Comparison of ENCODE assay signal across 15 cellular contexts in the genomic region with DNA sequence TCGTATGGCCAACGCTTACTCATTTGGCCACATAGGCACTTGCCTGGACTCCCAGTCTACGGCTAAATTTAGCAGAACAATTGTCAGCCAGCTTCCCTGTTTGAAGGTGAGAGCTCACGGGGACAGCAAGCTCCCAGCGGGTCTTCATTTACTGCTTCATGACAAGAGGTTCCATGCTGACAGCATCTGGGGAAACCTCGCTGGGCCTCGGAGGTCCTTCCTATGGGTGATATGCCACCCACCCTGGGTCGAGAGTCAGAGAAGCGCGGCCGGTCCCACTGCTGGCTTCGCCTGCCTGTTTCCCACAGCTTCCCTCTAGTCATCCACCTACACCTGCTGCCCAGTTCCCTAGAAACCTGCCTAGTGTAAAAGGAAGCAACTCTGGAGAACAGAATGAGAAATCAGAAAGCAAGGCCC.
DNase-seq lines count a peak whose midpoint lies in the region; ATAC-seq, FAIRE-seq and TF ChIP-seq lines count a peak whose summit lies in the region.
"Had no signal": no experiment of that assay in that cellular context is flagged by ENCODE, and none has a peak within 500 bp of the region (broad histone marks: within the 10 kb centered on the region; RNA-seq: fewer than 3 reads in every experiment).

No MANE protein-coding gene starts in this region.

- no peaks in the 10 kb centered on the region for H3K36me3 ChIP-seq in H1 (ENCODE audit: control insufficient read depth in 2 of 4, insufficient read depth in 4 of 4, low read length in 3 of 4)
- no peaks in the 10 kb centered on the region for H3K36me3 ChIP-seq in gastrocnemius medialis

- in situ Hi-C loops in gastrocnemius medialis (cut with MboI; ENCODE audit: low sequenced_read_pairs in 4 of 4) = no loop called here

- no peak overlapping the region for H3K4me2 ChIP-seq in H1 (ENCODE audit: insufficient read depth in 1 of 2, low read depth in 2 of 2, low read length in 2 of 2)

- TF ChIP-seq EP300 in H1 (IDR thresholded peaks at IDR 0.05; ENCODE audit: borderline replicate concordance in 1 of 2, low read depth in 2 of 2, low read length in 2 of 2) = no peak

- H3K27me3 ChIP-seq in H1 (replicated peaks in 1 of 4; ENCODE audit: control insufficient read depth in 3 of 4, extremely low read depth in 1 of 4, insufficient read depth in 3 of 4, low read length in 3 of 4) = peaks cover 0 to 1% (median 0%) of the 10 kb centered on the region in 4 experiments; a peak in 1 of 7 replicates
- no peaks in the 10 kb centered on the region for H3K27me3 ChIP-seq in gastrocnemius medialis

- no peak overlapping the region for H3K23ac ChIP-seq in H1 (ENCODE audit: insufficient read length)

- H2BK12ac ChIP-seq in H1 (ENCODE audit: low read depth, low read length) = no peak overlapping the region

- no peak overlapping the region for H2BK15ac ChIP-seq in H1 (ENCODE audit: low read length)

- 0 out of 2 replicates have a peak overlapping the region, but pooled peaks have one; percentile 49 for H2AFZ ChIP-seq in H1 (ENCODE audit: low read length)

- H3K4ac ChIP-seq in H1 (replicated peaks; ENCODE audit: insufficient read length, low read depth, low read length) = no peak overlapping the region

- CTCF ChIA-PET in H1 (lab: Charles Lee; ENCODE audit: partially characterized antibody) = interaction anchor here (0.8 to 1.3 kb wide), 2 partner anchors 85 to 130 kb away, joined by 3 read pairs; no protein-coding TSS in a partner anchor

- no peak for FAIRE-seq in H1 (lab: Jason Lieb, UNC)
- FAIRE-seq: K562 had no signal

- POLR2A ChIA-PET in H1 (lab: Charles Lee; ENCODE audit: partially characterized antibody) = interaction anchor here (1.3 kb wide), 1 partner anchor 8 kb away, joined by 3 read pairs; no protein-coding TSS in a partner anchor

- TF ChIP-seq POLR2A in H1 (IDR thresholded peaks at IDR 0.05; ENCODE audit: control extremely low read depth in 1 of 2, low read depth in 2 of 2, low read length in 2 of 2) (no peak), gastrocnemius medialis (IDR thresholded peaks at IDR 0.05) (peak; percentile 54 to 68)

- ATAC-seq in left ventricle myocardium superior = peak; percentile 95
- ATAC-seq in gastrocnemius medialis = peak; percentile 93 to 96
- ATAC-seq in HG03342 (IDR thresholded peaks at IDR 0.05; ENCODE audit: unreplicated experiment) = no peak
- ATAC-seq: HCT116, K562 had no signal

- 0 out of 7 replicates have a peak, but pooled peaks cover 0 to 3% (median 0%) of the 10 kb centered on the region in 4 experiments for H3K4me1 ChIP-seq in H1 (replicated peaks in 1 of 4; ENCODE audit: control insufficient read depth in 3 of 4, insufficient read depth in 4 of 4, low read length in 3 of 4)
- peaks cover 0 to 5% of the 10 kb centered on the region in 2 donors for H3K4me1 ChIP-seq in gastrocnemius medialis

- TF ChIP-seq RAD21 in H1 (IDR thresholded peaks at IDR 0.05 in 1 of 2, conservative IDR thresholded peaks at IDR 0.05 in 1 of 2; ENCODE audit: low read depth in 2 of 2, low read length in 2 of 2) = no peak

- no peak overlapping the region for H3K14ac ChIP-seq in H1 (ENCODE audit: insufficient read length)

- H3K9me3 ChIP-seq in H1 (ENCODE audit: insufficient read depth in 2 of 2, low read depth in 1 of 2, low read length in 1 of 2) (no peaks in the 10 kb centered on the region), gastrocnemius medialis (no peaks in the 10 kb centered on the region)

- no peak overlapping the region for H2BK120ac ChIP-seq in H1 (replicated peaks; ENCODE audit: low read depth, low read length)

- DNase-seq in Daoy (ENCODE audit: low read depth) (peak; percentile 9), H1 (ENCODE audit: low read depth in 1 of 2, low spot score in 2 of 2) (no peak), left ventricle myocardium superior (no peak), gastrocnemius medialis (peak; percentile 63 to 70), pons (ENCODE audit: low spot score) (no peak), NCI-H82 (lab: John Stamatoyannopoulos, UW) (no peak)
- DNase-seq: CD4-positive, CD25-positive, alpha-beta regulatory T cell; NCI-H1417; NCI-H1930; NCI-H2171; NCI-H510A treated with DMSO at 0.1 percent for 48 hours had no signal

- no peaks in the 10 kb centered on the region for H3K23me2 ChIP-seq in H1 (ENCODE audit: low read depth, low read length)

- H3K79me1 ChIP-seq in H1 (ENCODE audit: low read depth, low read length) = no peaks in the 10 kb centered on the region

- H3K27ac ChIP-seq in H1 (ENCODE audit: low read depth, low read length) (no peak overlapping the region), gastrocnemius medialis (peak overlapping the region; percentile 82 to 91 (median 86))
- H3K27ac ChIP-seq: SK-N-MC had no signal

- H4K5ac ChIP-seq in H1 (ENCODE audit: insufficient read length, low read depth, low read length) = no peak overlapping the region

- H3K56ac ChIP-seq in H1 (replicated peaks; ENCODE audit: insufficient read length, low read depth, low read length) = no peak overlapping the region

- WGBS in H1 (ENCODE audit: extremely low coverage in 1 of 2, insufficient coverage in 1 of 2, insufficient read length in 1 of 2, insufficient replicate concordance in 2 of 2, low coverage in 1 of 2, low lambda C conversion rate in 2 of 2, missing lambda C conversion rate in 1 of 2), 2 experiments = 90% methylated on average over 12 of the region's 12 CpGs; no CpG with 5 or more reads in 1 of the 2 experiments

- H4K91ac ChIP-seq in H1 (replicated peaks; ENCODE audit: insufficient read length, low read length) = no peak overlapping the region

- no peak overlapping the region; the same call in 1 of the 2 replicates for H2BK20ac ChIP-seq in H1 (ENCODE audit: low read length)

- TF ChIP-seq CTCF in H1 (IDR thresholded peaks at IDR 0.05; ENCODE audit: control extremely low read depth in 1 of 3, insufficient read depth in 1 of 3, low read depth in 1 of 3, low read length in 3 of 3) (no peak), gastrocnemius medialis (IDR thresholded peaks at IDR 0.05 in 4 of 5, conservative IDR thresholded peaks at IDR 0.05 in 1 of 5) (no peak)

- peak overlapping the region; percentile 13; the same call in 1 of the 2 replicates for H3K18ac ChIP-seq in H1 (ENCODE audit: extremely low read depth, low read length)

- H3K4me3 ChIP-seq in H1 (ENCODE audit: extremely low read depth in 1 of 4, insufficient read depth in 2 of 4, low read depth in 3 of 4, low read length in 4 of 4) = no peak overlapping the region
- H3K4me3 ChIP-seq in gastrocnemius medialis = peak overlapping the region; percentile 29 to 49 (median 44)
- H3K4me3 ChIP-seq: K562, SK-N-MC had no signal

- intact Hi-C loops in left ventricle myocardium superior (cut with micrococcal nuclease) = no loop called here
- intact Hi-C loops in gastrocnemius medialis (cut with DNase I; ENCODE audit: low total_unique reads) = no loop called here

- no peak overlapping the region for H3K9ac ChIP-seq in H1 (replicated peaks in 1 of 4; ENCODE audit: extremely low read depth in 1 of 4, low read depth in 3 of 4, low read length in 3 of 4)

- H2AK5ac ChIP-seq in H1 (ENCODE audit: low read depth, low read length) = no peak overlapping the region

- H3K79me2 ChIP-seq in H1 (ENCODE audit: control insufficient read depth in 1 of 2, insufficient read depth in 2 of 2, low read length in 2 of 2) = no peaks in the 10 kb centered on the region

- no peak overlapping the region for H4K8ac ChIP-seq in H1 (ENCODE audit: extremely low read depth, insufficient read depth, low read length)

- no peaks in the 10 kb centered on the region for H4K20me1 ChIP-seq in H1 (replicated peaks in 1 of 2; ENCODE audit: control insufficient read depth in 1 of 2, insufficient read depth in 2 of 2, low read length in 2 of 2)

- no peak overlapping the region for H2BK5ac ChIP-seq in H1 (ENCODE audit: low read depth, low read length)

TF ChIP-seq in H1, 55 proteins besides CTCF, POLR2A, EP300 and RAD21:
- no peak for TF ChIP-seq SAP30 (IDR thresholded peaks at IDR 0.05; ENCODE audit: insufficient read depth, insufficient replicate concordance, low read length)
- TF ChIP-seq SIRT6 (IDR thresholded peaks at IDR 0.05; ENCODE audit: low read length) = no peak
- TF ChIP-seq CREB1 (IDR thresholded peaks at IDR 0.05) = no peak
- TF ChIP-seq FOSL1 (IDR thresholded peaks at IDR 0.05; ENCODE audit: insufficient read depth, low read depth, low read length) = no peak
- TF ChIP-seq, protein P1, sequence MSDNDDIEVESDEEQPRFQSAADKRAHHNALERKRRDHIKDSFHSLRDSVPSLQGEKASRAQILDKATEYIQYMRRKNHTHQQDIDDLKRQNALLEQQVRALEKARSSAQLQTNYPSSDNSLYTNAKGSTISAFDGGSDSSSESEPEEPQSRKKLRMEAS (IDR thresholded peaks at IDR 0.05) = no peak
- TF ChIP-seq TCF12 (IDR thresholded peaks at IDR 0.05; ENCODE audit: low read depth, low read length) = no peak
- TF ChIP-seq BRCA1 (IDR thresholded peaks at IDR 0.05; ENCODE audit: low read depth, low read length) = no peak
- no peak for TF ChIP-seq MAFK (IDR thresholded peaks at IDR 0.05; ENCODE audit: low read depth, low read length)
- TF ChIP-seq TAF7 (optimal IDR thresholded peaks at IDR 0.05; ENCODE audit: borderline replicate concordance, low read depth, low read length) = no peak
- no peak for TF ChIP-seq CBX5 (IDR thresholded peaks at IDR 0.05; ENCODE audit: low read depth, low read length)
- no peak for TF ChIP-seq ZNF274 (IDR thresholded peaks at IDR 0.05; ENCODE audit: borderline replicate concordance, extremely low read depth, low read length)
- TF ChIP-seq, protein P2, sequence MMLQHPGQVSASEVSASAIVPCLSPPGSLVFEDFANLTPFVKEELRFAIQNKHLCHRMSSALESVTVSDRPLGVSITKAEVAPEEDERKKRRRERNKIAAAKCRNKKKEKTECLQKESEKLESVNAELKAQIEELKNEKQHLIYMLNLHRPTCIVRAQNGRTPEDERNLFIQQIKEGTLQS (IDR thresholded peaks at IDR 0.05; ENCODE audit: insufficient read depth, low read depth, low read length) = no peak
- TF ChIP-seq HDAC6 (IDR thresholded peaks at IDR 0.05; ENCODE audit: low read depth, low read length) = no peak
- TF ChIP-seq KDM5A (IDR thresholded peaks at IDR 0.05; ENCODE audit: low read length) = no peak
- TF ChIP-seq BCL11A (IDR thresholded peaks at IDR 0.05; ENCODE audit: low read depth in 2 of 2, low read length in 2 of 2) = no peak
- TF ChIP-seq CTBP2 (IDR thresholded peaks at IDR 0.05; ENCODE audit: borderline replicate concordance, insufficient read depth, insufficient read length, low read length) = no peak
- no peak for TF ChIP-seq NRF1 (IDR thresholded peaks at IDR 0.05; ENCODE audit: low read depth, low read length)
- no peak for TF ChIP-seq KDM4A (IDR thresholded peaks at IDR 0.05; ENCODE audit: low read depth, low read length, severe bottlenecking)
- no peak for TF ChIP-seq POLR2AphosphoS5 (IDR thresholded peaks at IDR 0.05; ENCODE audit: low read depth, low read length)

Comparison
In these comparisons a context has a peak if more than half of its experiments do, and no peak if none do; other contexts are left out.
1. DNase-seq: peak in Daoy (single experiment) and gastrocnemius medialis (2 of 2); none in H1 (0 of 2), left ventricle myocardium superior (single experiment), pons (single experiment) and NCI-H82 (single experiment).
2. H3K4me3 ChIP-seq: peak in gastrocnemius medialis (4 of 4); none in H1 (0 of 4).
3. POLR2A ChIP-seq: peak in gastrocnemius medialis (2 of 2); none in H1 (0 of 2).